Comparison of ENCODE assay signal across 13 cellular contexts in genomic region chr5:154157483-154158378, GRCh38. TPM values are rescaled to one million over a fixed set of nuclear protein-coding genes. Genes with fewer than 3 reads are reported as not detected.
A peak's percentile ranks its signal among the peaks of the same experiment; 100 is the strongest.
DNase-seq lines count a peak whose midpoint lies in the region; ATAC-seq and TF ChIP-seq lines count a peak whose summit lies in the region.
"Had no signal": no experiment of that assay in that cellular context is flagged by ENCODE, and none has a peak within 500 bp of the region (broad histone marks: within the 10 kb centered on the region; RNA-seq: fewer than 3 reads in every experiment).

No MANE protein-coding gene starts in this region.

- H3K27ac ChIP-seq in DND-41 (ENCODE audit: low read length) (no peak overlapping the region), Karpas-422 (ENCODE audit: low read length) (no peak overlapping the region), mammary epithelial cell (ENCODE audit: insufficient read depth, low read depth, low read length) (no peak overlapping the region), lower lobe of right lung (no peak overlapping the region), gastrocnemius medialis (no peak overlapping the region)
- H3K27ac ChIP-seq: breast epithelium, skin epidermis had no signal

- H3K36me3 ChIP-seq in DND-41 (ENCODE audit: insufficient read depth, low read length) (no peaks in the 10 kb centered on the region), Karpas-422 (ENCODE audit: insufficient read depth, low read length) (no peaks in the 10 kb centered on the region), mammary epithelial cell (ENCODE audit: insufficient read depth, low read length) (no peaks in the 10 kb centered on the region), lower lobe of right lung (no peaks in the 10 kb centered on the region), gastrocnemius medialis (no peaks in the 10 kb centered on the region)
- H3K36me3 ChIP-seq: breast epithelium had no signal

- BruUV-seq in mammary epithelial cell (replicated peaks; lab: Mats Ljungman, UMichigan) = no TSS peak

- no peak for TF ChIP-seq POLR2A in gastrocnemius medialis (IDR thresholded peaks at IDR 0.05)

- CTCF ChIA-PET in mammary epithelial cell (lab: Charles Lee; ENCODE audit: low non-redundant PET) = no interaction called here

- in situ Hi-C loops in mammary epithelial cell (cut with MboI; ENCODE audit: low sequenced_read_pairs in 2 of 2) = no loop called here
- in situ Hi-C loops in gastrocnemius medialis (cut with MboI; ENCODE audit: low sequenced_read_pairs in 4 of 4) = no loop called here

- peaks cover 28% of the 10 kb centered on the region for H3K27me3 ChIP-seq in DND-41 (ENCODE audit: insufficient read depth, low read length, poor library complexity)
- no peaks in the 10 kb centered on the region for H3K27me3 ChIP-seq in Karpas-422 (ENCODE audit: low read length)
- peaks cover 3% of the 10 kb centered on the region for H3K27me3 ChIP-seq in mammary epithelial cell (ENCODE audit: insufficient read depth, low read length)
- no peaks in the 10 kb centered on the region for H3K27me3 ChIP-seq in lower lobe of right lung (ENCODE audit: low read depth)
- no peaks in the 10 kb centered on the region for H3K27me3 ChIP-seq in gastrocnemius medialis
- H3K27me3 ChIP-seq: breast epithelium had no signal

- no peaks in the 10 kb centered on the region for H3K79me2 ChIP-seq in DND-41 (ENCODE audit: insufficient read depth, low read length)
- no peaks in the 10 kb centered on the region for H3K79me2 ChIP-seq in Karpas-422 (ENCODE audit: low read length)
- no peaks in the 10 kb centered on the region for H3K79me2 ChIP-seq in mammary epithelial cell (ENCODE audit: insufficient read depth, low read length)

- H3K4me1 ChIP-seq in DND-41 (ENCODE audit: insufficient read depth, low read length) = no peaks in the 10 kb centered on the region
- H3K4me1 ChIP-seq in Karpas-422 (ENCODE audit: low read length) = no peaks in the 10 kb centered on the region
- no peaks in the 10 kb centered on the region for H3K4me1 ChIP-seq in mammary epithelial cell (ENCODE audit: insufficient read depth, low read length)
- no peaks in the 10 kb centered on the region for H3K4me1 ChIP-seq in lower lobe of right lung
- H3K4me1 ChIP-seq in gastrocnemius medialis = no peaks in the 10 kb centered on the region

- H3K9me3 ChIP-seq in DND-41 (ENCODE audit: insufficient read depth, low read length, severe bottlenecking) = no peaks in the 10 kb centered on the region
- H3K9me3 ChIP-seq in Karpas-422 (ENCODE audit: low read length) = no peaks in the 10 kb centered on the region
- H3K9me3 ChIP-seq in mammary epithelial cell (replicated peaks; ENCODE audit: insufficient read depth, low read length) = no peaks in the 10 kb centered on the region
- H3K9me3 ChIP-seq in lower lobe of right lung = no peaks in the 10 kb centered on the region
- H3K9me3 ChIP-seq in gastrocnemius medialis = no peaks in the 10 kb centered on the region
- H3K9me3 ChIP-seq: breast epithelium had no signal

- no peaks in the 10 kb centered on the region for H3K9me2 ChIP-seq in Karpas-422 (replicated peaks; ENCODE audit: insufficient read depth, low read length)

- H3K4me2 ChIP-seq in DND-41 (ENCODE audit: insufficient read depth, low read length) = no peak overlapping the region
- H3K4me2 ChIP-seq in Karpas-422 (ENCODE audit: low read depth, low read length, poor library complexity, severe bottlenecking) = no peak overlapping the region
- no peak overlapping the region for H3K4me2 ChIP-seq in mammary epithelial cell (ENCODE audit: insufficient read depth, low read depth, low read length)

- no peak overlapping the region for H3K4me3 ChIP-seq in DND-41 (ENCODE audit: low read depth in 1 of 2, low read length in 2 of 2)
- no peak overlapping the region for H3K4me3 ChIP-seq in Karpas-422 (ENCODE audit: low read length)
- H3K4me3 ChIP-seq in mammary epithelial cell (replicated peaks in 1 of 3; ENCODE audit: insufficient read depth in 1 of 3, low read depth in 2 of 3, low read length in 3 of 3) = no peak overlapping the region
- H3K4me3 ChIP-seq in lower lobe of right lung = no peak overlapping the region
- H3K4me3 ChIP-seq in gastrocnemius medialis = no peak overlapping the region
- H3K4me3 ChIP-seq: breast epithelium, skin epidermis had no signal

- peak; percentile 69 for TF ChIP-seq CTCF in DND-41 (IDR thresholded peaks at IDR 0.05; ENCODE audit: borderline replicate concordance, extremely low read depth, low read length, poor library complexity, severe bottlenecking)
- TF ChIP-seq CTCF in mammary epithelial cell (conservative IDR thresholded peaks at IDR 0.05 in 1 of 2, IDR thresholded peaks at IDR 0.05 in 1 of 2; ENCODE audit: extremely low read depth in 1 of 2, insufficient read depth in 1 of 2, low read depth in 1 of 2, low read length in 2 of 2) = peak; percentile 42
- TF ChIP-seq CTCF in lower lobe of right lung (IDR thresholded peaks at IDR 0.05) = peak; percentile 35
- TF ChIP-seq CTCF in gastrocnemius medialis (IDR thresholded peaks at IDR 0.05 in 4 of 5, conservative IDR thresholded peaks at IDR 0.05 in 1 of 5) = no peak

- H2AFZ ChIP-seq in DND-41 (ENCODE audit: low read depth, low read length) (no peak overlapping the region), Karpas-422 (ENCODE audit: low read length) (no peak overlapping the region), mammary epithelial cell (ENCODE audit: low read depth, low read length) (no peak overlapping the region)

- peak; percentile 19 for DNase-seq in DND-41
- DNase-seq in Karpas-422 = peak; percentile 73
- DNase-seq in mammary epithelial cell = no peak
- DNase-seq in lower lobe of right lung = no peak
- no peak for DNase-seq in SW 1271 (lab: John Stamatoyannopoulos, UW)
- no peak for DNase-seq in gastrocnemius medialis
- DNase-seq in AML-193 (lab: John Stamatoyannopoulos, UW) = no peak
- DNase-seq in EL = no peak
- DNase-seq: HCEC 1CT, NCI-H526 had no signal

- dilution Hi-C loops in mammary epithelial cell (cut with HindIII; ENCODE audit: low sequenced_read_pairs) = no loop called here

- ATAC-seq in DND-41 (ENCODE audit: insufficient read depth, low read depth) (no peak), lower lobe of right lung (no peak), gastrocnemius medialis (no peak)
- ATAC-seq: activated CD4-positive, CD25-positive, alpha-beta regulatory T cell treated with anti-CD3 and anti-CD28 coated beads, Interleukin-2, amount 50 U/mL, for 24 hours had no signal

- no peak overlapping the region for H3K9ac ChIP-seq in DND-41 (ENCODE audit: low read depth, low read length)
- H3K9ac ChIP-seq in Karpas-422 (ENCODE audit: low read length) = no peak overlapping the region
- no peak overlapping the region for H3K9ac ChIP-seq in mammary epithelial cell (ENCODE audit: insufficient read depth, low read length)

- WGBS in mammary epithelial cell (ENCODE audit: low coverage, missing lambda C conversion rate) = 14% methylated on average over 6 of the region's 6 CpGs

- no peaks in the 10 kb centered on the region for H4K20me1 ChIP-seq in DND-41 (ENCODE audit: insufficient read depth, low read length)
- H4K20me1 ChIP-seq in Karpas-422 (ENCODE audit: insufficient read depth, low read depth, low read length) = no peaks in the 10 kb centered on the region
- no peaks in the 10 kb centered on the region for H4K20me1 ChIP-seq in mammary epithelial cell (ENCODE audit: insufficient read depth, low read length)

- intact Hi-C loops in mammary epithelial cell (cut with micrococcal nuclease) = no loop called here
- intact Hi-C loops in lower lobe of right lung (cut with DNase I) = no loop called here
- intact Hi-C loops in gastrocnemius medialis (cut with DNase I; ENCODE audit: low total_unique reads) = no loop called here

RNA-seq across cellular contexts. Expression of gene GALNT10, which starts 32.8 kb away (rescaled TPM):
- 2.3 and 3.6 TPM in 2 replicates for total RNA-seq in Karpas-422 (2014; rRNA removed; shearing (Covaris generic); ENCODE audit: low replicate concordance)
- 10 to 100 TPM; 31.3 to 34.0 TPM for total RNA-seq in mammary epithelial cell
- polyA plus RNA-seq in mammary epithelial cell = 16.0 TPM
- 41.9 TPM for polyA minus RNA-seq in mammary epithelial cell
- 57.6 TPM for total RNA-seq in lower lobe of right lung
- 1 to 10 TPM; 6.1 to 9.9 (median 6.4) TPM for total RNA-seq in gastrocnemius medialis

Comparison
In these comparisons a context has a peak if more than half of its experiments do, and no peak if none do; other contexts are left out.
1. DNase-seq: peak in DND-41 (single experiment) and Karpas-422 (single experiment); none in mammary epithelial cell (single experiment), lower lobe of right lung (single experiment), SW 1271 (0 of 2), gastrocnemius medialis (0 of 2), AML-193 (0 of 2) and EL (single experiment).
2. CTCF ChIP-seq: peak in DND-41 (single experiment), mammary epithelial cell (2 of 2) and lower lobe of right lung (single experiment); none in gastrocnemius medialis (0 of 5).